ENCODE assay signal across 24 cellular contexts in genomic region chr3:73052857-73053256, GRCh38. TPM values are rescaled to one million over a fixed set of nuclear protein-coding genes. Genes with fewer than 3 reads are reported as not detected.
DNase-seq lines count a peak whose midpoint lies in the region; ATAC-seq, FAIRE-seq and TF ChIP-seq lines count a peak whose summit lies in the region.
"Had no signal": no experiment of that assay in that cellular context is flagged by ENCODE, and none has a peak within 500 bp of the region (broad histone marks: within the 10 kb centered on the region; RNA-seq: fewer than 3 reads in every experiment).

No MANE protein-coding gene starts in this region.

- DNase-seq in cardiac muscle cell (ENCODE audit: low read depth in 1 of 2, low spot score in 1 of 2) (no peak), Right ventricle myocardium superior (no peak), HepG2 (ENCODE audit: low spot score) (no peak), germinal center (ENCODE audit: low spot score) (no peak), SW480 (ENCODE audit: low spot score) (no peak), vagina (ENCODE audit: extremely low spot score in 2 of 2) (no peak), ecto neural progenitor cell (ENCODE audit: low spot score) (no peak)
- DNase-seq: activated CD4-positive, alpha-beta T cell treated with anti-CD3 and anti-CD28 coated beads, Interleukin-2, amount 10 ng/mL, durations not matched to agents 24 days and 14 days; activated effector memory CD4-positive, alpha-beta T cell treated with anti-CD3 and anti-CD28 coated beads, Interleukin-2, amount 50 U/mL, for 16 hours; adrenal gland; DMS53; dorsolateral prefrontal cortex; KBM-7; kidney; naive B cell; NCI-H1048; NCI-H2029 treated with DMSO at 0.1 percent for 48 hours; NCI-H510A treated with DMSO at 0.1 percent for 48 hours; sigmoid colon; testis had no signal

- no peak overlapping the region for H2AFZ ChIP-seq in HepG2 (ENCODE audit: low read length)

- peak overlapping the region; percentile 26 for H3K27ac ChIP-seq in cardiac muscle cell
- H3K27ac ChIP-seq in VCaP: peak overlapping the region; percentile 33; the same call in 1 of the 2 replicates
- H3K27ac ChIP-seq in HepG2 (ENCODE audit: extremely low read length, insufficient read depth, low read length): peak overlapping the region; percentile 58
- H3K27ac ChIP-seq in vagina: no peak overlapping the region
- H3K27ac ChIP-seq: breast epithelium, sigmoid colon, testis had no signal

- 46% methylated on average over 2 of the region's 2 CpGs for WGBS in HepG2 (ENCODE audit: low lambda C conversion rate)

- H3K79me2 ChIP-seq in HepG2 (ENCODE audit: insufficient read depth, low read length): peaks cover 74% of the 10 kb centered on the region

- TF ChIP-seq POLR2A in HepG2 (IDR thresholded peaks at IDR 0.05; ENCODE audit: insufficient read depth in 1 of 2, low read depth in 2 of 2, low read length in 2 of 2): no peak
- TF ChIP-seq POLR2A in vagina (IDR thresholded peaks at IDR 0.05): no peak

- H3K27me3 ChIP-seq in cardiac muscle cell (no peaks in the 10 kb centered on the region), HepG2 (ENCODE audit: control insufficient read depth in 1 of 2, insufficient read depth in 2 of 2, low read length in 2 of 2) (no peaks in the 10 kb centered on the region), vagina (no peaks in the 10 kb centered on the region)
- H3K27me3 ChIP-seq: adrenal gland, breast epithelium, dorsolateral prefrontal cortex, sigmoid colon, testis had no signal

- no peaks in the 10 kb centered on the region for H3K9me3 ChIP-seq in cardiac muscle cell (ENCODE audit: low read depth)
- H3K9me3 ChIP-seq in HepG2 (ENCODE audit: low read length): no peaks in the 10 kb centered on the region
- no peaks in the 10 kb centered on the region for H3K9me3 ChIP-seq in vagina
- H3K9me3 ChIP-seq: adrenal gland, breast epithelium, sigmoid colon, testis had no signal

- H4K20me1 ChIP-seq in HepG2 (ENCODE audit: insufficient read depth, low read length): peaks cover 44% of the 10 kb centered on the region

- BruUV-seq in HepG2 (replicated peaks; lab: Mats Ljungman, UMichigan): no TSS peak

- H3K4me1 ChIP-seq in cardiac muscle cell (ENCODE audit: low read depth) (no peaks in the 10 kb centered on the region), HepG2 (ENCODE audit: insufficient read depth, low read length) (no peaks in the 10 kb centered on the region; the same call in none of the 2 replicates), vagina (peaks cover 23% of the 10 kb centered on the region)

- ATAC-seq in Right ventricle myocardium superior (ENCODE audit: poor library complexity): no peak
- no peak; the same call in 2 of the 3 replicates for ATAC-seq in HepG2
- ATAC-seq: stimulated activated memory B cell treated with anti-CD40 and anti-IgM and Interleukin-4, amounts not matched to agents 10 μg/mL and 1 μg/mL and 100 μg/mL, for 72 hours had no signal

- intact Hi-C loops in Right ventricle myocardium superior (cut with DNase I) (no loop called here), HepG2 (cut with micrococcal nuclease; ENCODE audit: unreplicated experiment) (no loop called here), vagina (cut with DNase I) (loop anchor here (10.0 kb wide), 1 partner anchor 208 kb away; the partner anchor contains the start of gene SHQ1)

- peak overlapping the region; percentile 27; the same call in 1 of the 2 replicates for H3K4me2 ChIP-seq in HepG2 (ENCODE audit: low read depth, low read length)

- TF ChIP-seq EP300 in HepG2 (IDR thresholded peaks at IDR 0.05; ENCODE audit: low read depth in 2 of 2, low read length in 2 of 2): no peak
- no peak for TF ChIP-seq EP300 in HepG2 (CRISPR knock-in tag; IDR thresholded peaks at IDR 0.05; ENCODE audit: borderline replicate concordance)

- no peak for FAIRE-seq in HepG2 (lab: Jason Lieb, UNC)
- FAIRE-seq: GM12891 had no signal

- peak overlapping the region; percentile 19; the same call in 1 of the 2 replicates for H3K9ac ChIP-seq in HepG2 (ENCODE audit: insufficient read depth, low read depth, low read length)

- H3K4me3 ChIP-seq in cardiac muscle cell (no peak overlapping the region), HepG2 (replicated peaks in 1 of 3; ENCODE audit: insufficient read depth in 1 of 3, low read depth in 2 of 3, low read length in 3 of 3) (no peak overlapping the region), vagina (no peak overlapping the region)
- H3K4me3 ChIP-seq: adrenal gland, breast epithelium, dorsolateral prefrontal cortex, sigmoid colon, testis had no signal

- POLR2A ChIA-PET in HepG2 (lab: Yijun Ruan, JAX): no interaction called here

- TF ChIP-seq RAD21 in HepG2 (CRISPR knock-in tag; IDR thresholded peaks at IDR 0.05): no peak

- in situ Hi-C loops in HepG2 (cut with HindIII; ENCODE audit: extremely low pct_ligation_motif_present, low pct_unique_long_range_greater_than_20kb): loop anchor here (25.0 kb wide), 1 partner anchor 641 kb away; no protein-coding TSS in a partner anchor

- CTCF ChIA-PET in HepG2 (lab: Yijun Ruan, JAX; ENCODE audit: low intra/inter-chr PET ratio, low total read pairs): no interaction called here

- H3K36me3 ChIP-seq in cardiac muscle cell: peaks cover 5% of the 10 kb centered on the region
- H3K36me3 ChIP-seq in HepG2 (replicated peaks in 1 of 2; ENCODE audit: control insufficient read depth in 1 of 2, insufficient read depth in 2 of 2, low read length in 2 of 2): peaks cover 2 to 24% of the 10 kb centered on the region in 2 experiments
- peaks cover 0 to 5% of the 10 kb centered on the region in 2 donors for H3K36me3 ChIP-seq in vagina
- H3K36me3 ChIP-seq: breast epithelium had no signal

- TF ChIP-seq CTCF in cardiac muscle cell (IDR thresholded peaks at IDR 0.05; ENCODE audit: low read depth, low read length) (no peak), VCaP (conservative IDR thresholded peaks at IDR 0.05) (no peak), HepG2 (CRISPR knock-in tag; IDR thresholded peaks at IDR 0.05) (no peak), vagina (IDR thresholded peaks at IDR 0.05) (no peak)

TF ChIP-seq in HepG2, 621 proteins besides CTCF, POLR2A, EP300 and RAD21 (continues in another document):
- no peak for TF ChIP-seq TEAD2 (CRISPR knock-in tag; IDR thresholded peaks at IDR 0.05)
- TF ChIP-seq ZNF724P (CRISPR knock-in tag; IDR thresholded peaks at IDR 0.05; ENCODE audit: borderline replicate concordance): no peak
- no peak for TF ChIP-seq SIX4 (CRISPR knock-in tag; IDR thresholded peaks at IDR 0.05)

RNA-seq across cellular contexts. Expression of gene EBLN2, which starts 8.6 kb away (rescaled TPM):
- total RNA-seq in cardiac muscle cell (3.4 and 5.1 TPM in 2 replicates), Right ventricle myocardium superior (1.2 TPM), HepG2 (2016; rRNA removed; fragmentation: Illumina TruSeq; extraction: Trizol) (1.3 and 8.3 TPM in 2 replicates), vagina (6.4 TPM)
- polyA plus RNA-seq in cardiac muscle cell (4.8 and 6.4 TPM in 2 replicates), HepG2 (2011; rRNA removed) (2.6 and 3.3 TPM in 2 replicates)
- total RNA-seq in HepG2 (2016; cell fraction: cytosol; rRNA removed; fragmentation: Illumina TruSeq; extraction: Trizol; ENCODE audit: low read depth): 3.8 and 3.9 TPM in 2 replicates
- 0.92 and 8.0 TPM in 2 replicates for total RNA-seq in HepG2 (2016; cell fraction: insoluble cytoplasmic fraction; rRNA removed; fragmentation: Illumina TruSeq; extraction: Trizol)
- 6.1 and 8.1 TPM in 2 replicates for total RNA-seq in HepG2 (2016; cell fraction: membrane; rRNA removed; fragmentation: Illumina TruSeq; extraction: Trizol)
- 22.4 and 25.8 TPM in 2 replicates for total RNA-seq in HepG2 (2016; cell fraction: nucleus; rRNA removed; fragmentation: Illumina TruSeq; extraction: Trizol)
- polyA plus RNA-seq in HepG2 (2011; cell fraction: cytosol; rRNA removed): 0.21 and 0.36 TPM in 2 replicates
- 8.2 and 8.5 TPM in 2 replicates for polyA plus RNA-seq in HepG2 (2011; cell fraction: nucleus; rRNA removed)
- polyA plus RNA-seq in HepG2 (2012): 1.7 and 1.9 TPM in 2 replicates
- polyA plus RNA-seq in HepG2 (2016; cell fraction: cytosol; fragmentation: Illumina TruSeq; extraction: Trizol; ENCODE audit: low read depth): not detected in 2 replicates
- polyA plus RNA-seq in HepG2 (2016; cell fraction: insoluble cytoplasmic fraction; fragmentation: Illumina TruSeq; extraction: Trizol; ENCODE audit: low read depth): 0.22 and 0.33 TPM in 2 replicates
- polyA plus RNA-seq in HepG2 (2016; cell fraction: membrane; fragmentation: Illumina TruSeq; extraction: Trizol; ENCODE audit: low read depth): not detected in 2 replicates
- polyA plus RNA-seq in HepG2 (2016; cell fraction: nucleus; fragmentation: Illumina TruSeq; extraction: Trizol; ENCODE audit: insufficient read depth, low read depth): 22.5 and 23.0 TPM in 2 replicates
- 6.9 and 7.2 TPM in 2 replicates for polyA minus RNA-seq in HepG2 (2011; rRNA and poly(A)+ RNA removed; ENCODE audit: low replicate concordance)
- 0.99 and 1.4 TPM in 2 replicates for polyA minus RNA-seq in HepG2 (2011; cell fraction: cytosol; rRNA and poly(A)+ RNA removed)
- polyA minus RNA-seq in HepG2 (2011; cell fraction: nucleus; rRNA and poly(A)+ RNA removed): 46.7 and 49.7 TPM in 2 replicates

RNA-seq across cellular contexts. Expression of gene PPP4R2, which starts 56.2 kb away (rescaled TPM):
- total RNA-seq in cardiac muscle cell (42.2 and 49.1 TPM in 2 replicates), Right ventricle myocardium superior (58.6 TPM), HepG2 (2016; rRNA removed; fragmentation: Illumina TruSeq; extraction: Trizol) (161 and 236 TPM in 2 replicates), vagina (24.3 TPM)
- polyA plus RNA-seq in cardiac muscle cell (44.8 and 50.1 TPM in 2 replicates), HepG2 (2011; rRNA removed) (15.7 and 22.3 TPM in 2 replicates)
- total RNA-seq in HepG2 (2016; cell fraction: cytosol; rRNA removed; fragmentation: Illumina TruSeq; extraction: Trizol; ENCODE audit: low read depth): 18.1 and 21.7 TPM in 2 replicates
- 150 and 234 TPM in 2 replicates for total RNA-seq in HepG2 (2016; cell fraction: insoluble cytoplasmic fraction; rRNA removed; fragmentation: Illumina TruSeq; extraction: Trizol)
- total RNA-seq in HepG2 (2016; cell fraction: membrane; rRNA removed; fragmentation: Illumina TruSeq; extraction: Trizol): 72.3 and 89.6 TPM in 2 replicates
- 79.4 and 87.0 TPM in 2 replicates for total RNA-seq in HepG2 (2016; cell fraction: nucleus; rRNA removed; fragmentation: Illumina TruSeq; extraction: Trizol)
- polyA plus RNA-seq in HepG2 (2011; cell fraction: cytosol; rRNA removed): 6.1 and 10.5 TPM in 2 replicates
- 8.1 and 12.7 TPM in 2 replicates for polyA plus RNA-seq in HepG2 (2011; cell fraction: nucleus; rRNA removed)
- 28.4 and 56.3 TPM in 2 replicates for polyA plus RNA-seq in HepG2 (2012)
- polyA plus RNA-seq in HepG2 (2016; cell fraction: cytosol; fragmentation: Illumina TruSeq; extraction: Trizol; ENCODE audit: low read depth): 6.1 and 6.8 TPM in 2 replicates
- 118 and 119 TPM in 2 replicates for polyA plus RNA-seq in HepG2 (2016; cell fraction: insoluble cytoplasmic fraction; fragmentation: Illumina TruSeq; extraction: Trizol; ENCODE audit: low read depth)
- polyA plus RNA-seq in HepG2 (2016; cell fraction: membrane; fragmentation: Illumina TruSeq; extraction: Trizol; ENCODE audit: low read depth): 23.0 and 29.4 TPM in 2 replicates
- polyA plus RNA-seq in HepG2 (2016; cell fraction: nucleus; fragmentation: Illumina TruSeq; extraction: Trizol; ENCODE audit: insufficient read depth, low read depth): 77.6 and 79.2 TPM in 2 replicates
- polyA minus RNA-seq in HepG2 (2011; rRNA and poly(A)+ RNA removed; ENCODE audit: low replicate concordance): 2.8 and 5.1 TPM in 2 replicates
- 32.5 and 44.9 TPM in 2 replicates for polyA minus RNA-seq in HepG2 (2011; cell fraction: cytosol; rRNA and poly(A)+ RNA removed)
- 52.5 and 52.7 TPM in 2 replicates for polyA minus RNA-seq in HepG2 (2011; cell fraction: nucleus; rRNA and poly(A)+ RNA removed)
